Comparison of ENCODE assay signal across 9 cellular contexts in genomic region chr14:52473557-52473956, GRCh38.
DNase-seq lines count a peak whose midpoint lies in the region; ATAC-seq, FAIRE-seq and TF ChIP-seq lines count a peak whose summit lies in the region.
"Had no signal": no experiment of that assay in that cellular context is flagged by ENCODE, and none has a peak within 500 bp of the region (broad histone marks: within the 10 kb centered on the region; RNA-seq: fewer than 3 reads in every experiment).

No MANE protein-coding gene starts in this region.

- no peaks in the 10 kb centered on the region for H3K9me3 ChIP-seq in vagina
- H3K9me3 ChIP-seq: thoracic aorta had no signal

- H3K4me3 ChIP-seq in AG10803 (ENCODE audit: low read length) (no peak overlapping the region), vagina (no peak overlapping the region)
- H3K4me3 ChIP-seq: thoracic aorta had no signal

- peaks cover 0 to 5% of the 10 kb centered on the region in 2 donors for H3K36me3 ChIP-seq in vagina

- intact Hi-C loops in vagina (cut with DNase I), result loop anchor here (10.0 kb wide), 1 partner anchor 169 kb away; no protein-coding TSS in a partner anchor

- FAIRE-seq in GM12892 (lab: Jason Lieb, UNC) (peak; percentile 56), frontal cortex (lab: Jason Lieb, UNC) (peak; percentile 28)

- no peak for TF ChIP-seq POLR2A in GM12892 (IDR thresholded peaks at IDR 0.05; ENCODE audit: low read depth, low read length)
- no peak for TF ChIP-seq POLR2A in vagina (IDR thresholded peaks at IDR 0.05)

- no peaks in the 10 kb centered on the region for H3K4me1 ChIP-seq in vagina

- peak; percentile 45 for TF ChIP-seq CTCF in AG10803 (conservative IDR thresholded peaks at IDR 0.05; ENCODE audit: low read length)
- TF ChIP-seq CTCF in vagina (IDR thresholded peaks at IDR 0.05), result peak; percentile 4 to 41 (median 30)

- ATAC-seq in HG02610 (IDR thresholded peaks at IDR 0.05; ENCODE audit: unreplicated experiment), result no peak

- DNase-seq in AG10803 (ENCODE audit: low read depth) (peak; percentile 57), GM12892 (ENCODE audit: insufficient read length) (no peak), RPMI7951 (ENCODE audit: low read depth) (peak; percentile 44), frontal cortex (ENCODE audit: low spot score in 2 of 2) (no peak), vagina (ENCODE audit: extremely low spot score in 2 of 2) (no peak), GOT3 (lab: John Stamatoyannopoulos, UW) (no peak)
- no peak for DNase-seq in NK-92 treated with Interleukin-12 subunit alpha and Interleukin-12 subunit beta, amount 100 ng/mL, for 24 hours (lab: John Stamatoyannopoulos, UW)

- H3K27ac ChIP-seq in vagina, result no peak overlapping the region
- H3K27ac ChIP-seq: thoracic aorta had no signal

- no peaks in the 10 kb centered on the region for H3K27me3 ChIP-seq in vagina

Comparison
In these comparisons a context has a peak if more than half of its experiments do, and no peak if none do; other contexts are left out.
1. DNase-seq: peak in AG10803 (single experiment) and RPMI7951 (single experiment); none in GM12892 (single experiment), frontal cortex (0 of 2), vagina (0 of 2), NK-92 treated with Interleukin-12 subunit alpha and Interleukin-12 subunit beta, amount 100 ng/mL, for 24 hours (single experiment) and GOT3 (single experiment).